Comparison of ENCODE assay signal across 26 cellular contexts in the genomic region with DNA sequence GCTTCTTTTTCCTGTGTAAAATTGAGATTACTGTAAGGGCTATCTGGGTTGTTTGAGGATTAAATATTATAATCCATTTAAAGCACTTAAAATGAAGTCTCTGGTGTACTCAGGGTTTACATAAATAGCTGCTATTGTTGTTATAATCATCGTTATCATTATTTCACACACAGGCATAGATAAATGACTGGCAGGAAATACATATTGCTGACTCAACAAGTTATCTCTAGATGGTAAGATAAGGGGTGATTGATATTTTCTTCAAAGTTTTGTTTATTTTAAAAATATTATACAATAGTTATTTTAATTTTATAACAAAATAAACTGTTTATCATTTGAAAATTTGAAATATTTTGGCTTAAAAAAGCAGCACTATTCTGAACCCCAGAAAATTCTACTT.
"Had no signal": no experiment of that assay in that cellular context is flagged by ENCODE, and none has a peak within 500 bp of the region (broad histone marks: within the 10 kb centered on the region; RNA-seq: fewer than 3 reads in every experiment).

No MANE protein-coding gene starts in this region.

- H3K4me1 Mint-ChIP-seq: mesothelial cell of epicardium; naive B cell; natural killer cell; nephron progenitor cell; neural progenitor cell; stimulated activated naive B cell treated with anti-CD40 and anti-IgM and Interleukin-4, amounts not matched to agents 10 μg/mL and 1 μg/mL and 100 μg/mL, for 72 hours had no signal

- H3K4me3 Mint-ChIP-seq: mesothelial cell of epicardium; naive B cell; natural killer cell; nephron progenitor cell; neural progenitor cell; stimulated activated naive B cell treated with anti-CD40 and anti-IgM and Interleukin-4, amounts not matched to agents 10 μg/mL and 1 μg/mL and 100 μg/mL, for 72 hours had no signal

- H3K9me3 ChIP-seq: left ventricle myocardium inferior, ovary, right atrium auricular region, testis, thyroid gland, transverse colon, upper lobe of left lung, vagina had no signal

- H3K4me3 ChIP-seq: left ventricle myocardium inferior, lung, neural progenitor cell, ovary, right atrium auricular region, skin epidermis, stomach, testis, thyroid gland, transverse colon, upper lobe of left lung, vagina had no signal

- H3K27ac Mint-ChIP-seq: mesothelial cell of epicardium; naive B cell; natural killer cell; nephron progenitor cell; neural progenitor cell; progenitor cell of endocrine pancreas; stimulated activated naive B cell treated with anti-CD40 and anti-IgM and Interleukin-4, amounts not matched to agents 10 μg/mL and 1 μg/mL and 100 μg/mL, for 72 hours had no signal

- H3K27me3 ChIP-seq: neural progenitor cell, ovary, right atrium auricular region, stomach, testis, thyroid gland, transverse colon, upper lobe of left lung, vagina had no signal

- H3K9ac ChIP-seq: neural progenitor cell had no signal

- H3K36me3 Mint-ChIP-seq: natural killer cell; neural progenitor cell; stimulated activated naive B cell treated with anti-CD40 and anti-IgM and Interleukin-4, amounts not matched to agents 10 μg/mL and 1 μg/mL and 100 μg/mL, for 72 hours had no signal

- H3K4me2 ChIP-seq: neural progenitor cell had no signal

- H3K36me3 ChIP-seq: left ventricle myocardium inferior, neural progenitor cell, ovary, right atrium auricular region, stomach, thyroid gland, transverse colon, upper lobe of left lung, vagina had no signal

- H3K27me3 Mint-ChIP-seq: naive B cell; progenitor cell of endocrine pancreas; stimulated activated naive B cell treated with anti-CD40 and anti-IgM and Interleukin-4, amounts not matched to agents 10 μg/mL and 1 μg/mL and 100 μg/mL, for 72 hours had no signal

- DNase-seq: hippocampal formation; left ventricle myocardium inferior; mesendoderm; naive B cell; natural killer cell; nephron progenitor cell; ovary; stimulated activated CD4-positive, alpha-beta T cell treated with anti-CD3 and anti-CD28 coated beads, Interleukin-12 subunit alpha, Interleukin-12 subunit beta, amount 100 ng/mL, for 4 hours; stimulated activated CD4-positive, alpha-beta T cell treated with anti-CD3 and anti-CD28 coated beads, Interleukin-15, amount 100 ng/mL, for 24 hours; stimulated activated CD4-positive, alpha-beta T cell treated with anti-CD3 and anti-CD28 coated beads, Interleukin-2, amount 100 ng/mL, for 24 hours; stimulated activated CD4-positive, alpha-beta T cell treated with anti-CD3 and anti-CD28 coated beads, Interleukin-4, amount 100 ng/mL, for 1 hour; stimulated activated naive B cell treated with anti-CD40 and anti-IgM and Interleukin-4, amounts not matched to agents 10 μg/mL and 1 μg/mL and 100 μg/mL, for 72 hours; stimulated activated naive CD8-positive, alpha-beta T cell treated with anti-CD3 and anti-CD28 coated beads, Interleukin-15, Interleukin-2, amounts not matched to agents 100 U/mL and 50 U/mL, for 24 hours; stomach; testis; thyroid gland; transverse colon; upper lobe of left lung had no signal

- H3K4me1 ChIP-seq: left ventricle myocardium inferior, neural progenitor cell, right atrium auricular region, stomach, testis, thyroid gland, transverse colon, upper lobe of left lung, vagina had no signal

- H2AFZ ChIP-seq: neural progenitor cell had no signal

- H3K27ac ChIP-seq: left ventricle myocardium inferior, neural progenitor cell, ovary, right atrium auricular region, skin epidermis, stomach, testis, thyroid gland, transverse colon, upper lobe of left lung, vagina had no signal

- ATAC-seq: natural killer cell; sciatic nerve; stimulated activated naive B cell treated with anti-CD40 and anti-IgM and Interleukin-4, amounts not matched to agents 10 μg/mL and 1 μg/mL and 100 μg/mL, for 72 hours; stimulated activated naive CD8-positive, alpha-beta T cell treated with anti-CD3 and anti-CD28 coated beads, Interleukin-15, Interleukin-2, amounts not matched to agents 100 U/mL and 50 U/mL, for 24 hours had no signal
